In genomic region chr18:2571200-2572143, GRCh38 we compare ENCODE assay signal across 8 cellular contexts. TPM values are rescaled to one million over a fixed set of nuclear protein-coding genes. Genes with fewer than 3 reads are reported as not detected.
DNase-seq lines count a peak whose midpoint lies in the region; ATAC-seq and TF ChIP-seq lines count a peak whose summit lies in the region.

Gene METTL4, minus strand, starts transcription at chr18:2571505. Its CDS starts 4,289 bp downstream, at chr18:2567216.
Gene NDC80, plus strand, starts transcription at chr18:2571557. Its CDS starts 1,429 bp downstream, at chr18:2572986.

- ATAC-seq in GM18499 (IDR thresholded peaks at IDR 0.05; ENCODE audit: insufficient read depth, unreplicated experiment) (peak; percentile 63), HG02852 (IDR thresholded peaks at IDR 0.05; ENCODE audit: unreplicated experiment) (peak; percentile 72), aorta (ENCODE audit: low FRiP score) (peak; percentile 96)

- 0% methylated on average over 53 of the region's 53 CpGs for WGBS in aorta, 2 donors

- peak within 1 kb of the TSS; percentile 99 for H3K4me3 Mint-ChIP-seq in T-helper 2 cell treated with Interferon-gamma antibody and Interleukin-4, amounts not matched to agents 5 μg/mL and 100 μg/mL, for 36 hours

- intact Hi-C loops in ascending aorta (cut with DNase I) (loop anchor here (1.0 kb wide), 1 partner anchor 84 kb away; the partner anchor contains the start of gene SMCHD1), aorta (cut with DNase I) (loop anchor here (5.0 to 10.0 kb wide), 2 partner anchors 73 to 81 kb away; no protein-coding TSS in a partner anchor)

- H3K27ac ChIP-seq in ascending aorta (peak within 1 kb of the TSS; percentile 97 to 99), rectal smooth muscle tissue (ENCODE audit: low read depth, low read length) (peak within 1 kb of the TSS; percentile 98), aorta (ENCODE audit: low read depth in 1 of 2, low read length in 2 of 2) (peak within 1 kb of the TSS; percentile 68 to 96)

- no peaks in the 10 kb centered on the region for H3K27me3 ChIP-seq in ascending aorta
- no peaks in the 10 kb centered on the region for H3K27me3 ChIP-seq in rectal smooth muscle tissue (ENCODE audit: control insufficient read depth, insufficient read depth, low read length)
- no peaks in the 10 kb centered on the region for H3K27me3 ChIP-seq in aorta (ENCODE audit: control insufficient read depth in 1 of 2, insufficient read depth in 2 of 2, low read length in 1 of 2)

- H3K9me3 ChIP-seq in ascending aorta (no peaks in the 10 kb centered on the region), aorta (ENCODE audit: control insufficient read depth, low read length) (no peaks in the 10 kb centered on the region)

- peaks cover 0 to 5% of the 10 kb centered on the region in 2 donors for H3K4me1 ChIP-seq in ascending aorta
- H3K4me1 ChIP-seq in rectal smooth muscle tissue (ENCODE audit: control insufficient read depth, insufficient read depth, low read length): no peaks in the 10 kb centered on the region
- H3K4me1 ChIP-seq in aorta (ENCODE audit: control insufficient read depth in 1 of 2, insufficient read depth in 2 of 2, low read length in 2 of 2): peaks cover 0 to 3% of the 10 kb centered on the region in 2 donors

- H3K4me1 Mint-ChIP-seq in T-helper 2 cell treated with Interferon-gamma antibody and Interleukin-4, amounts not matched to agents 5 μg/mL and 100 μg/mL, for 36 hours (ENCODE audit: low read depth): peaks cover 47% of the 10 kb centered on the region

- peak within 1 kb of the TSS; percentile 89 for H3K9ac ChIP-seq in rectal smooth muscle tissue (ENCODE audit: low read length)

- peak within 1 kb of the TSS; percentile 98 for H3K27ac Mint-ChIP-seq in T-helper 2 cell treated with Interferon-gamma antibody and Interleukin-4, amounts not matched to agents 5 μg/mL and 100 μg/mL, for 36 hours

- H3K36me3 ChIP-seq in ascending aorta (no peaks in the 10 kb centered on the region), rectal smooth muscle tissue (ENCODE audit: control insufficient read depth, insufficient read depth, low read length) (no peaks in the 10 kb centered on the region), aorta (ENCODE audit: control insufficient read depth in 1 of 2, insufficient read depth in 2 of 2, low read length in 1 of 2) (no peaks in the 10 kb centered on the region)

- peaks cover 46% of the 10 kb centered on the region for H3K36me3 Mint-ChIP-seq in T-helper 2 cell treated with Interferon-gamma antibody and Interleukin-4, amounts not matched to agents 5 μg/mL and 100 μg/mL, for 36 hours (ENCODE audit: low read depth)

- TF ChIP-seq CTCF in ascending aorta (IDR thresholded peaks at IDR 0.05): no peak

- DNase-seq in NCI-H146 treated with DMSO at 0.1 percent for 48 hours (lab: John Stamatoyannopoulos, UW; ENCODE audit: unreplicated experiment): peak; percentile 85
- peak; percentile 83 for DNase-seq in T-helper 2 cell treated with Interferon-gamma antibody and Interleukin-4, amounts not matched to agents 5 μg/mL and 100 μg/mL, for 36 hours (ENCODE audit: low spot score)
- peak; percentile 10 to 86 for DNase-seq in ascending aorta (ENCODE audit: low spot score in 2 of 2)
- DNase-seq in hepatic stellate cell (ENCODE audit: low spot score): peak; percentile 73
- peak; percentile 90 to 95 for DNase-seq in aorta

- H3K9me3 Mint-ChIP-seq in T-helper 2 cell treated with Interferon-gamma antibody and Interleukin-4, amounts not matched to agents 5 μg/mL and 100 μg/mL, for 36 hours: no peaks in the 10 kb centered on the region

- no peaks in the 10 kb centered on the region for H3K27me3 Mint-ChIP-seq in T-helper 2 cell treated with Interferon-gamma antibody and Interleukin-4, amounts not matched to agents 5 μg/mL and 100 μg/mL, for 36 hours (ENCODE audit: low read depth)

- H3K4me3 ChIP-seq in ascending aorta: peak within 1 kb of the TSS; percentile 65 to 66
- peak within 1 kb of the TSS; percentile 84 for H3K4me3 ChIP-seq in rectal smooth muscle tissue (ENCODE audit: low read length)
- H3K4me3 ChIP-seq in aorta (ENCODE audit: low read length in 2 of 2): peak within 1 kb of the TSS; percentile 47 to 57

RNA-seq across cellular contexts. Expression of gene METTL4, which starts in this region (rescaled TPM):
- total RNA-seq in ascending aorta (not detected), aorta (10 to 100 TPM in 1 of 2 donors, 1 to 10 TPM in 1; 9.5 to 14.3 TPM)
- polyA plus RNA-seq in aorta: 10 to 100 TPM in 1 of 2 donors, 1 to 10 TPM in 1; 5.0 to 10.3 TPM

RNA-seq across cellular contexts. Expression of gene NDC80, which starts in this region (rescaled TPM):
- total RNA-seq in ascending aorta (not detected), aorta (1 to 10 TPM in 1 of 2 donors, under 1 TPM in 1; 0.29 to 2.4 TPM)
- 1 to 10 TPM; 1.4 to 1.9 TPM for polyA plus RNA-seq in aorta

Comparison
In these comparisons a context has a peak if more than half of its experiments do, and no peak if none do; other contexts are left out.
1. Peak in every context shown above with its lines: DNase-seq, ATAC-seq, H3K4me3 ChIP-seq and H3K27ac ChIP-seq.
2. RNA of gene METTL4 (total RNA-seq): 9.5 to 14.3 TPM in aorta; not detected in ascending aorta (single experiment); every median in the first group is over 10 times any median in the second.
3. Peak in DNase-seq, H3K4me3 ChIP-seq and H3K27ac ChIP-seq in ascending aorta; RNA of the genes that start here not detected or under 1 TPM.